1 cellular context compared by ENCODE assay signal in genomic region chr16:56833243-56833970, GRCh38.
TF ChIP-seq lines count a peak whose summit lies in the region.

No MANE protein-coding gene starts in this region.

TF ChIP-seq in IMR-90, 13 proteins besides CTCF, POLR2A, EP300 and RAD21:
- TF ChIP-seq MAFK (IDR thresholded peaks at IDR 0.05; ENCODE audit: low read depth, low read length) (no peak), BHLHE40 (IDR thresholded peaks at IDR 0.05; ENCODE audit: low read depth, low read length) (no peak)
- TF ChIP-seq, protein P1, sequence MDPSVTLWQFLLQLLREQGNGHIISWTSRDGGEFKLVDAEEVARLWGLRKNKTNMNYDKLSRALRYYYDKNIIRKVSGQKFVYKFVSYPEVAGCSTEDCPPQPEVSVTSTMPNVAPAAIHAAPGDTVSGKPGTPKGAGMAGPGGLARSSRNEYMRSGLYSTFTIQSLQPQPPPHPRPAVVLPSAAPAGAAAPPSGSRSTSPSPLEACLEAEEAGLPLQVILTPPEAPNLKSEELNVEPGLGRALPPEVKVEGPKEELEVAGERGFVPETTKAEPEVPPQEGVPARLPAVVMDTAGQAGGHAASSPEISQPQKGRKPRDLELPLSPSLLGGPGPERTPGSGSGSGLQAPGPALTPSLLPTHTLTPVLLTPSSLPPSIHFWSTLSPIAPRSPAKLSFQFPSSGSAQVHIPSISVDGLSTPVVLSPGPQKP (IDR thresholded peaks at IDR 0.05; ENCODE audit: borderline replicate concordance, low read depth, low read length), result no peak
TF ChIP-seq in IMR-90: peak in this region for 0.
